19 cellular contexts compared by ENCODE assay signal in the genomic region with DNA sequence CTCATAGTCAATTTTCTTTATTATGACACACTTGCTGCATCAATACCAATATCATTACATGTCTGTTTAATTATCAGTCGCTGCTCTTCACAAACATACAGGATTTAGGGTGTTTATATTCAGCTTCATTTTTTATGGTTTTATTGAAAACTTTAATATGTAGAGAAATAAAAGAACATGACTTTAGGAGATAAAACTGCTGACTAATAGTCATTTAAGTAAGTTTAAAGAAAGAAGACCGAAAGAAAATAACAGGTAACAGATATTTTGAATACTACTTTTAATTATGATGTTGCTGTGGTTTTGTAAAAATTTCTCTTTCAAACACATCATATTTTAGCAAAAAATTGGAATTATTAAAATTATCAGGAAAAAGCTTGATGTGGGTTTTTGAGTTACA.
DNase-seq lines count a peak whose midpoint lies in the region; ATAC-seq, FAIRE-seq and TF ChIP-seq lines count a peak whose summit lies in the region.
"Had no signal": no experiment of that assay in that cellular context is flagged by ENCODE, and none has a peak within 500 bp of the region (broad histone marks: within the 10 kb centered on the region; RNA-seq: fewer than 3 reads in every experiment).

No MANE protein-coding gene starts in this region.

- POLR2A ChIA-PET in PC-9 (lab: Charles Lee; ENCODE audit: unreplicated experiment): no interaction called here

- no peaks in the 10 kb centered on the region for H3K27me3 ChIP-seq in PC-9 (ENCODE audit: insufficient read depth, low read depth)

- H3F3A ChIP-seq in PC-9 (ENCODE audit: insufficient read depth, low read depth): no peaks in the 10 kb centered on the region

- H3K27ac ChIP-seq in PC-9: no peak overlapping the region

- no peak for DNase-seq in PC-9
- no peak for DNase-seq in frontal cortex (ENCODE audit: low spot score in 2 of 2)
- DNase-seq in NCI-H82 (lab: John Stamatoyannopoulos, UW): no peak
- no peak for DNase-seq in LoVo (ENCODE audit: low spot score)
- DNase-seq: C1 segment of cervical spinal cord; Calu3; CD4-positive, alpha-beta memory T cell; COR-L47; DMS53; DMS79 treated with DMSO at 0.1 percent for 48 hours; GF-D8; GOT3; HFFc6 had no signal

- no TSS peak for BruUV-seq in PC-9 (replicated peaks; lab: Mats Ljungman, UMichigan)

- H2AFZ ChIP-seq in PC-9: 0 out of 2 replicates have a peak overlapping the region, but pooled peaks have one; percentile 28

- H3K9me2 ChIP-seq in PC-9 (ENCODE audit: insufficient read depth): no peaks in the 10 kb centered on the region

- H3K79me2 ChIP-seq in PC-9 (ENCODE audit: low read depth): no peaks in the 10 kb centered on the region

- H3K4me3 ChIP-seq in PC-9: no peak overlapping the region
- H3K4me3 ChIP-seq: HAP-1 had no signal

- H4K20me1 ChIP-seq in PC-9 (ENCODE audit: insufficient read depth): no peaks in the 10 kb centered on the region

- no peaks in the 10 kb centered on the region for H3K9me3 ChIP-seq in PC-9 (ENCODE audit: insufficient read depth, low read depth)
- H3K9me3 ChIP-seq: HAP-1 had no signal

- FAIRE-seq in A204.1 (lab: Jason Lieb, UNC) (peak; percentile 40), frontal cortex (lab: Jason Lieb, UNC) (peak; percentile 31)
- FAIRE-seq: GM12891, GM18507, H54 had no signal

- TF ChIP-seq CTCF in PC-9 (conservative IDR thresholded peaks at IDR 0.05): no peak

- H3K4me2 ChIP-seq in PC-9: no peak overlapping the region

- H3K36me3 ChIP-seq in PC-9 (ENCODE audit: low read depth): no peaks in the 10 kb centered on the region
- H3K36me3 ChIP-seq: HAP-1 had no signal

- no peaks in the 10 kb centered on the region for H3K4me1 ChIP-seq in PC-9 (replicated peaks; ENCODE audit: insufficient read depth)
- H3K4me1 ChIP-seq: HAP-1 had no signal

- intact Hi-C loops in PC-9 (cut with micrococcal nuclease; ENCODE audit: unreplicated experiment): no loop called here

- CTCF ChIA-PET in PC-9 (lab: Charles Lee): no interaction called here

- no peak for ATAC-seq in SK-N-SH treated with all-trans-retinoic acid at 6 μM for 48 hours

TF ChIP-seq in SK-N-SH treated with all-trans-retinoic acid at 6 μM for 48 hours, 23 proteins besides CTCF, POLR2A, EP300 and RAD21:
- TF ChIP-seq, protein P1, sequence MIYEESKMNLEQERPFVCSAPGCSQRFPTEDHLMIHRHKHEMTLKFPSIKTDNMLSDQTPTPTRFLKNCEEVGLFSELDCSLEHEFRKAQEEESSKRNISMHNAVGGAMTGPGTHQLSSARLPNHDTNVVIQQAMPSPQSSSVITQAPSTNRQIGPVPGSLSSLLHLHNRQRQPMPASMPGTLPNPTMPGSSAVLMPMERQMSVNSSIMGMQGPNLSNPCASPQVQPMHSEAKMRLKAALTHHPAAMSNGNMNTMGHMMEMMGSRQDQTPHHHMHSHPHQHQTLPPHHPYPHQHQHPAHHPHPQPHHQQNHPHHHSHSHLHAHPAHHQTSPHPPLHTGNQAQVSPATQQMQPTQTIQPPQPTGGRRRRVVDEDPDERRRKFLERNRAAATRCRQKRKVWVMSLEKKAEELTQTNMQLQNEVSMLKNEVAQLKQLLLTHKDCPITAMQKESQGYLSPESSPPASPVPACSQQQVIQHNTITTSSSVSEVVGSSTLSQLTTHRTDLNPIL (CRISPR knock-in tag; IDR thresholded peaks at IDR 0.05; ENCODE audit: low read depth): no peak
- TF ChIP-seq TOX (CRISPR knock-in tag; IDR thresholded peaks at IDR 0.05; ENCODE audit: borderline replicate concordance) (no peak), ZNF70 (CRISPR knock-in tag; IDR thresholded peaks at IDR 0.05) (no peak), TCF4 (CRISPR knock-in tag; IDR thresholded peaks at IDR 0.05; ENCODE audit: borderline replicate concordance) (no peak), SNAI2 (CRISPR knock-in tag; IDR thresholded peaks at IDR 0.05) (no peak), RARB (CRISPR knock-in tag; IDR thresholded peaks at IDR 0.05) (no peak)
- TF ChIP-seq, protein P2, sequence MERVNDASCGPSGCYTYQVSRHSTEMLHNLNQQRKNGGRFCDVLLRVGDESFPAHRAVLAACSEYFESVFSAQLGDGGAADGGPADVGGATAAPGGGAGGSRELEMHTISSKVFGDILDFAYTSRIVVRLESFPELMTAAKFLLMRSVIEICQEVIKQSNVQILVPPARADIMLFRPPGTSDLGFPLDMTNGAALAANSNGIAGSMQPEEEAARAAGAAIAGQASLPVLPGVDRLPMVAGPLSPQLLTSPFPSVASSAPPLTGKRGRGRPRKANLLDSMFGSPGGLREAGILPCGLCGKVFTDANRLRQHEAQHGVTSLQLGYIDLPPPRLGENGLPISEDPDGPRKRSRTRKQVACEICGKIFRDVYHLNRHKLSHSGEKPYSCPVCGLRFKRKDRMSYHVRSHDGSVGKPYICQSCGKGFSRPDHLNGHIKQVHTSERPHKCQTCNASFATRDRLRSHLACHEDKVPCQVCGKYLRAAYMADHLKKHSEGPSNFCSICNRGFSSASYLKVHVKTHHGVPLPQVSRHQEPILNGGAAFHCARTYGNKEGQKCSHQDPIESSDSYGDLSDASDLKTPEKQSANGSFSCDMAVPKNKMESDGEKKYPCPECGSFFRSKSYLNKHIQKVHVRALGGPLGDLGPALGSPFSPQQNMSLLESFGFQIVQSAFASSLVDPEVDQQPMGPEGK (CRISPR knock-in tag; IDR thresholded peaks at IDR 0.05; ENCODE audit: borderline replicate concordance): no peak
